In genomic region chr12:26936559-26937442, GRCh38 we compare ENCODE assay signal across 8 cellular contexts. TPM values are rescaled to one million over a fixed set of nuclear protein-coding genes. Genes with fewer than 3 reads are reported as not detected.
DNase-seq lines count a peak whose midpoint lies in the region; ATAC-seq, FAIRE-seq and TF ChIP-seq lines count a peak whose summit lies in the region.

No MANE protein-coding gene starts in this region.

- no peak for DNase-seq in HCT116 (ENCODE audit: low read depth, low spot score)
- DNase-seq in kidney = no peak
- DNase-seq in thoracic aorta (ENCODE audit: low spot score) = no peak
- no peak for DNase-seq in NCI-H128 (lab: John Stamatoyannopoulos, UW; ENCODE audit: unreplicated experiment)
- DNase-seq in D721Med (ENCODE audit: insufficient read length, low spot score) = no peak

- peak overlapping the region; percentile 85 for H3K4me2 ChIP-seq in HCT116 (ENCODE audit: low read length)

- H3K27me3 Mint-ChIP-seq in activated naive CD4-positive, alpha-beta T cell treated with anti-CD3 and anti-CD28 coated beads, Interleukin-2, amount 50 U/mL, for 24 hours = no peaks in the 10 kb centered on the region

- no TSS peak for BruUV-seq in HCT116 (replicated peaks; lab: Mats Ljungman, UMichigan)

- no peaks in the 10 kb centered on the region for H3K9me3 ChIP-seq in HCT116 (ENCODE audit: control insufficient read depth in 1 of 2, insufficient read depth in 1 of 2, low read depth in 1 of 2, low read length in 2 of 2)
- no peaks in the 10 kb centered on the region for H3K9me3 ChIP-seq in kidney (ENCODE audit: control insufficient read depth in 1 of 2, low read length in 2 of 2)
- H3K9me3 ChIP-seq in thoracic aorta = no peaks in the 10 kb centered on the region

- H3K9ac ChIP-seq in HCT116 (ENCODE audit: low read length) (peak overlapping the region; percentile 98), kidney (ENCODE audit: low read length in 2 of 2) (peak overlapping the region; percentile 83)

- peak overlapping the region; percentile 97 for H3K4me3 Mint-ChIP-seq in activated naive CD4-positive, alpha-beta T cell treated with anti-CD3 and anti-CD28 coated beads, Interleukin-2, amount 50 U/mL, for 24 hours

- H3K36me3 Mint-ChIP-seq in activated naive CD4-positive, alpha-beta T cell treated with anti-CD3 and anti-CD28 coated beads, Interleukin-2, amount 50 U/mL, for 24 hours = peaks cover 10% of the 10 kb centered on the region

- H3K27ac ChIP-seq in ACC112 (ENCODE audit: low read depth, low read length) (peak overlapping the region; percentile 90; the same call in 1 of the 2 replicates), HCT116 (ENCODE audit: low read depth, low read length) (peak overlapping the region; percentile 77; the same call in 1 of the 2 replicates), kidney (ENCODE audit: low read depth in 2 of 2, low read length in 2 of 2) (peak overlapping the region in 1 of 2 donors; percentile 98), thoracic aorta (peak overlapping the region; percentile 95 to 96)

- no peaks in the 10 kb centered on the region; the same call in 1 of the 2 replicates for H4K20me1 ChIP-seq in HCT116 (ENCODE audit: insufficient read depth)

- H3K4me1 Mint-ChIP-seq in activated naive CD4-positive, alpha-beta T cell treated with anti-CD3 and anti-CD28 coated beads, Interleukin-2, amount 50 U/mL, for 24 hours = peaks cover 76% of the 10 kb centered on the region

- peak overlapping the region; percentile 98 for H3K27ac Mint-ChIP-seq in activated naive CD4-positive, alpha-beta T cell treated with anti-CD3 and anti-CD28 coated beads, Interleukin-2, amount 50 U/mL, for 24 hours

- H3K27me3 ChIP-seq in ACC112 (ENCODE audit: insufficient read depth, low read length) = no peaks in the 10 kb centered on the region
- no peaks in the 10 kb centered on the region for H3K27me3 ChIP-seq in HCT116 (ENCODE audit: insufficient read depth, low read length)
- no peaks in the 10 kb centered on the region for H3K27me3 ChIP-seq in thoracic aorta (replicated peaks; ENCODE audit: insufficient read depth)

- FAIRE-seq in kidney (lab: Jason Lieb, UNC) = no peak
- FAIRE-seq in D721Med (lab: Jason Lieb, UNC) = no peak

- no peak for TF ChIP-seq RAD21 in HCT116 (IDR thresholded peaks at IDR 0.05; ENCODE audit: low read depth)

- H3K4me3 ChIP-seq in ACC112 (ENCODE audit: low read depth, low read length) (peak overlapping the region; percentile 86), HCT116 (replicated peaks in 1 of 2; ENCODE audit: low read depth in 1 of 2, low read length in 2 of 2) (peak overlapping the region; percentile 71 to 98), kidney (ENCODE audit: low read length in 2 of 2) (peak overlapping the region; percentile 89 to 99), thoracic aorta (peak overlapping the region; percentile 77)

- H2AFZ ChIP-seq in ACC112 (ENCODE audit: low read length, unreplicated experiment) (peak overlapping the region; percentile 9), HCT116 (ENCODE audit: low read depth, low read length, poor library complexity, severe bottlenecking) (no peak overlapping the region)

- H3K4me1 ChIP-seq in ACC112 (ENCODE audit: control insufficient read depth, insufficient read depth, low read length, unreplicated experiment) = peaks cover 32% of the 10 kb centered on the region
- H3K4me1 ChIP-seq in HCT116 (ENCODE audit: control insufficient read depth in 1 of 2, insufficient read depth in 2 of 2, low read length in 2 of 2) = peaks cover 3 to 20% of the 10 kb centered on the region in 2 experiments; a peak in 3 of 4 replicates
- peaks cover 5 to 12% of the 10 kb centered on the region in 2 donors for H3K4me1 ChIP-seq in kidney (ENCODE audit: control insufficient read depth in 1 of 2, insufficient read depth in 1 of 2, low read depth in 1 of 2, low read length in 2 of 2)
- H3K4me1 ChIP-seq in thoracic aorta (ENCODE audit: control insufficient read depth in 1 of 2, low read depth in 2 of 2) = peaks cover 29 to 46% of the 10 kb centered on the region in 2 donors

- TF ChIP-seq CTCF in HCT116 (IDR thresholded peaks at IDR 0.05 in 2 of 3, conservative IDR thresholded peaks at IDR 0.05 in 1 of 3; ENCODE audit: borderline replicate concordance in 1 of 3, insufficient read depth in 1 of 3, low read depth in 2 of 3, low read length in 2 of 3) (no peak), kidney (IDR thresholded peaks at IDR 0.05; ENCODE audit: borderline replicate concordance, extremely low read depth, insufficient read depth) (no peak), thoracic aorta (IDR thresholded peaks at IDR 0.05) (no peak), D721Med (IDR thresholded peaks at IDR 0.05; ENCODE audit: insufficient read depth, missing control alignments) (no peak)

- no peaks in the 10 kb centered on the region for H3K9me3 Mint-ChIP-seq in activated naive CD4-positive, alpha-beta T cell treated with anti-CD3 and anti-CD28 coated beads, Interleukin-2, amount 50 U/mL, for 24 hours

- RAD21 ChIA-PET in HCT116 (lab: Charles Lee; ENCODE audit: low non-redundant PET in 1 of 2, low total read pairs in 2 of 2, uncharacterized antibody in 2 of 2, unreplicated experiment in 2 of 2) = no interaction called here

- H3K36me3 ChIP-seq in ACC112 (ENCODE audit: insufficient read depth, low read length) = peaks cover 6% of the 10 kb centered on the region; the same call in 1 of the 2 replicates
- H3K36me3 ChIP-seq in HCT116 (ENCODE audit: control insufficient read depth in 1 of 2, insufficient read depth in 2 of 2, low read length in 2 of 2) = peaks cover 9 to 10% of the 10 kb centered on the region in 2 experiments
- H3K36me3 ChIP-seq in kidney (ENCODE audit: control insufficient read depth in 1 of 2, insufficient read depth in 2 of 2, low read length in 2 of 2) = peaks cover 4 to 5% of the 10 kb centered on the region in 2 donors
- no peaks in the 10 kb centered on the region for H3K36me3 ChIP-seq in thoracic aorta

- POLR2A ChIA-PET in HCT116 (lab: Charles Lee) = no interaction called here

- no peaks in the 10 kb centered on the region for H3K9me2 ChIP-seq in HCT116 (ENCODE audit: insufficient read depth)

- intact Hi-C loops in HCT116 (cut with micrococcal nuclease) = loop anchor here (5.0 kb wide), 1 partner anchor 76 kb away; the partner anchor contains the start of gene TM7SF3
- intact Hi-C loops in kidney (cut with DNase I) = no loop called here

- peaks cover 89% of the 10 kb centered on the region for H3K79me2 ChIP-seq in ACC112 (ENCODE audit: control insufficient read depth, insufficient read depth, low read length, unreplicated experiment)
- H3K79me2 ChIP-seq in HCT116 (ENCODE audit: insufficient read depth, low read length) = peaks cover 94% of the 10 kb centered on the region

- TF ChIP-seq POLR2A in HCT116 (IDR thresholded peaks at IDR 0.05; ENCODE audit: borderline replicate concordance, extremely low read depth, insufficient read depth, insufficient read length) = no peak

- CTCF ChIA-PET in HCT116 (lab: Charles Lee) = no interaction called here

- no peak for ATAC-seq in HCT116
- no peak for ATAC-seq in thoracic aorta (ENCODE audit: insufficient number of reproducible peaks, low FRiP score, low read depth)
- ATAC-seq in GM19324 (IDR thresholded peaks at IDR 0.05; ENCODE audit: low FRiP score, unreplicated experiment) = no peak

TF ChIP-seq in HCT116, 20 proteins besides CTCF, POLR2A, EP300 and RAD21:
- no peak for TF ChIP-seq MAX (IDR thresholded peaks at IDR 0.05)
- no peak for TF ChIP-seq CBX3 (IDR thresholded peaks at IDR 0.05; ENCODE audit: low read depth)
- no peak for TF ChIP-seq ATF3 (IDR thresholded peaks at IDR 0.05)
- TF ChIP-seq POLR2AphosphoS5 (IDR thresholded peaks at IDR 0.05; ENCODE audit: low read depth, low read length) = no peak
- TF ChIP-seq REST (IDR thresholded peaks at IDR 0.05; ENCODE audit: low read depth) = no peak
- no peak for TF ChIP-seq ELF1 (IDR thresholded peaks at IDR 0.05; ENCODE audit: borderline replicate concordance, low read depth)
- no peak for TF ChIP-seq SP1 (IDR thresholded peaks at IDR 0.05; ENCODE audit: low read depth)
- TF ChIP-seq ZFX (IDR thresholded peaks at IDR 0.05) = no peak

RNA-seq across cellular contexts. Expression of gene INTS13, which starts 1.0 kb away (rescaled TPM):
- total RNA-seq in HCT116 (2021; ENCODE audit: unreplicated experiment) = 50.5 TPM
- polyA plus RNA-seq in HCT116 (2012) = 32.3 and 32.6 TPM in 2 replicates
- 11.6 TPM for total RNA-seq in kidney
- polyA plus RNA-seq in kidney (ENCODE audit: insufficient read depth, low read depth, low replicate concordance) = 17.2 TPM
- total RNA-seq in thoracic aorta = 10 to 100 TPM in 1 of 2 donors, 1 to 10 TPM in 1; 5.7 to 15.0 TPM

RNA-seq across cellular contexts. Expression of gene FGFR1OP2, which starts 1.5 kb away (rescaled TPM):
- total RNA-seq in HCT116 (2021; ENCODE audit: unreplicated experiment) (29.6 TPM), kidney (47.1 TPM), thoracic aorta (100 to 1,000 TPM in 1 of 2 donors, 10 to 100 TPM in 1; 79.6 to 123 TPM)
- polyA plus RNA-seq in HCT116 (2012) = 16.3 and 18.1 TPM in 2 replicates
- polyA plus RNA-seq in kidney (ENCODE audit: insufficient read depth, low read depth, low replicate concordance) = 28.6 TPM
